ENCODE assay signal across 8 cellular contexts in genomic region chr11:33802414-33802950, GRCh38. TPM values are rescaled to one million over a fixed set of nuclear protein-coding genes. Genes with fewer than 3 reads are reported as not detected.
DNase-seq lines count a peak whose midpoint lies in the region; ATAC-seq and TF ChIP-seq lines count a peak whose summit lies in the region.

No MANE protein-coding gene starts in this region.

- H2BK5ac ChIP-seq in mesendoderm (ENCODE audit: low read length), result no peak overlapping the region

- peak overlapping the region; percentile 58 for H2AFZ ChIP-seq in MM.1S (ENCODE audit: low read length)

- peak overlapping the region; percentile 85 for H3K56ac ChIP-seq in mesendoderm (ENCODE audit: low read length)

- H3K18ac ChIP-seq in mesendoderm (ENCODE audit: low read length), result no peak overlapping the region

- H3K9ac ChIP-seq in MM.1S (ENCODE audit: low read length) (peak overlapping the region; percentile 14; the same call in 1 of the 2 replicates), endodermal cell (ENCODE audit: extremely low read depth, low read length, poor library complexity, severe bottlenecking) (peak overlapping the region; percentile 6), mesendoderm (ENCODE audit: low read length) (peak overlapping the region; percentile 65)

- WGBS in endodermal cell (ENCODE audit: insufficient coverage in 1 of 2, insufficient read length in 1 of 2), 2 experiments, result 1% methylated on average over 12 of the region's 12 CpGs; no CpG with 5 or more reads in 1 of the 2 experiments
- WGBS in mesendoderm (ENCODE audit: extremely low coverage, insufficient coverage, low lambda C conversion rate), result no CpG with 5 or more reads among the region's 12 CpGs
- 2% methylated on average over 6 of the region's 12 CpGs for WGBS in suprapubic skin

- H3K4me3 ChIP-seq in MM.1S (ENCODE audit: low read length) (peak overlapping the region; percentile 54), endodermal cell (ENCODE audit: low read length) (peak overlapping the region; percentile 83), mesendoderm (ENCODE audit: low read length) (peak overlapping the region; percentile 26), suprapubic skin (peak overlapping the region; percentile 33)

- H3K27me3 ChIP-seq in MM.1S (replicated peaks; ENCODE audit: insufficient read depth, low read length) (no peaks in the 10 kb centered on the region; the same call in 1 of the 2 replicates), endodermal cell (ENCODE audit: control insufficient read depth, insufficient read depth, low read length, poor library complexity, severe bottlenecking) (peaks cover 51% of the 10 kb centered on the region), mesendoderm (ENCODE audit: insufficient read depth, low read length, poor library complexity) (peaks cover 2% of the 10 kb centered on the region), suprapubic skin (peaks cover 55% of the 10 kb centered on the region)

- TF ChIP-seq POLR2A in suprapubic skin (IDR thresholded peaks at IDR 0.05), result no peak

- peak; percentile 6 for DNase-seq in GDM1 (lab: John Stamatoyannopoulos, UW)
- peak; percentile 46 for DNase-seq in MM.1S
- DNase-seq in SK-MEL-5 (ENCODE audit: low read depth, low spot score), result peak; percentile 76
- peak; percentile 95 for DNase-seq in endodermal cell
- DNase-seq in mesendoderm, result peak; percentile 98
- DNase-seq in suprapubic skin (ENCODE audit: low spot score in 2 of 2), result no peak
- DNase-seq in GM13977 (ENCODE audit: low spot score), result no peak

- in situ Hi-C loops in SK-MEL-5 (cut with HindIII; ENCODE audit: low pct_unique_long_range_greater_than_20kb, low sequenced_read_pairs) (no loop called here), GM13977 (cut with MboI; ENCODE audit: low pct_unique_long_range_greater_than_20kb, low sequenced_read_pairs, unreplicated experiment) (no loop called here)

- no peak overlapping the region for H4K8ac ChIP-seq in mesendoderm (ENCODE audit: low read depth, low read length)

- H3K4me2 ChIP-seq in MM.1S (ENCODE audit: low read depth, low read length) (peak overlapping the region; percentile 78), mesendoderm (ENCODE audit: low read length) (peak overlapping the region; percentile 48)

- H3K4me3 Mint-ChIP-seq in endodermal cell, result peak overlapping the region; percentile 61

- H3K9me2 ChIP-seq in MM.1S (replicated peaks; ENCODE audit: insufficient read depth, low read length), result no peaks in the 10 kb centered on the region

- H4K5ac ChIP-seq in mesendoderm (ENCODE audit: low read length), result no peak overlapping the region

- H3K36me3 Mint-ChIP-seq in endodermal cell (ENCODE audit: low read depth), result no peaks in the 10 kb centered on the region

- no peaks in the 10 kb centered on the region for H3K79me1 ChIP-seq in mesendoderm (ENCODE audit: low read length)

- H2BK15ac ChIP-seq in mesendoderm (replicated peaks; ENCODE audit: low read depth), result no peak overlapping the region

- no peak overlapping the region for H3K4ac ChIP-seq in mesendoderm (ENCODE audit: low read depth, low read length)

- H3K79me2 ChIP-seq in MM.1S (ENCODE audit: low read length) (no peaks in the 10 kb centered on the region), mesendoderm (ENCODE audit: control insufficient read depth, insufficient read depth, low read length) (no peaks in the 10 kb centered on the region)

- H3K4me1 Mint-ChIP-seq in endodermal cell, result peaks cover 10% of the 10 kb centered on the region

- H3K9me3 ChIP-seq in MM.1S (replicated peaks; ENCODE audit: insufficient read depth, low read length), result no peaks in the 10 kb centered on the region
- H3K9me3 ChIP-seq in endodermal cell (ENCODE audit: control insufficient read depth, low read length), result no peaks in the 10 kb centered on the region
- no peaks in the 10 kb centered on the region for H3K9me3 ChIP-seq in suprapubic skin

- H3K27ac ChIP-seq in MM.1S (ENCODE audit: low read length) (no peak overlapping the region), endodermal cell (ENCODE audit: low read depth, low read length) (no peak overlapping the region), mesendoderm (ENCODE audit: low read depth, low read length) (no peak overlapping the region), suprapubic skin (no peak overlapping the region)

- no peak overlapping the region for H2AK5ac ChIP-seq in mesendoderm (ENCODE audit: low read length)

- no peaks in the 10 kb centered on the region for H3K36me3 ChIP-seq in MM.1S (replicated peaks; ENCODE audit: insufficient read depth, low read length)
- H3K36me3 ChIP-seq in endodermal cell (ENCODE audit: control insufficient read depth, insufficient read depth, low read length), result no peaks in the 10 kb centered on the region
- no peaks in the 10 kb centered on the region for H3K36me3 ChIP-seq in mesendoderm (ENCODE audit: control insufficient read depth, insufficient read depth, low read length)
- no peaks in the 10 kb centered on the region for H3K36me3 ChIP-seq in suprapubic skin

- H3K9me3 Mint-ChIP-seq in endodermal cell, result no peaks in the 10 kb centered on the region

- H3K4me1 ChIP-seq in MM.1S (ENCODE audit: low read length) (peaks cover 11% of the 10 kb centered on the region; the same call in 1 of the 2 replicates), endodermal cell (ENCODE audit: control insufficient read depth, insufficient read depth, low read length) (no peaks in the 10 kb centered on the region), mesendoderm (ENCODE audit: control insufficient read depth, low read depth, low read length) (no peaks in the 10 kb centered on the region), suprapubic skin (peaks cover 11% of the 10 kb centered on the region)

- no peak for TF ChIP-seq EP300 in suprapubic skin (IDR thresholded peaks at IDR 0.05)

- H3K23ac ChIP-seq in mesendoderm (ENCODE audit: low read length), result no peak overlapping the region

- H3K27me3 Mint-ChIP-seq in endodermal cell (ENCODE audit: insufficient read depth), result peaks cover 44% of the 10 kb centered on the region

- TF ChIP-seq CTCF in MM.1S (IDR thresholded peaks at IDR 0.05; ENCODE audit: low read length), result no peak
- TF ChIP-seq CTCF in endodermal cell (conservative IDR thresholded peaks at IDR 0.05), result no peak
- no peak for TF ChIP-seq CTCF in suprapubic skin (IDR thresholded peaks at IDR 0.05)
- TF ChIP-seq CTCF in GM13977 (IDR thresholded peaks at IDR 0.05; ENCODE audit: extremely low read depth, insufficient read depth, missing control alignments), result no peak

- ATAC-seq in GM21528 (IDR thresholded peaks at IDR 0.05; ENCODE audit: low FRiP score, unreplicated experiment), result no peak

- H4K20me1 ChIP-seq in MM.1S (ENCODE audit: insufficient read depth, low read length), result no peaks in the 10 kb centered on the region

- no peaks in the 10 kb centered on the region for H3F3A ChIP-seq in MM.1S (ENCODE audit: insufficient read depth, low read length)

- no peak overlapping the region for H2BK120ac ChIP-seq in mesendoderm (ENCODE audit: low read depth, low read length)

- no peak overlapping the region for H3K27ac Mint-ChIP-seq in endodermal cell

RNA-seq across cellular contexts. Expression of gene FBXO3, which starts 28.2 kb away (rescaled TPM):
- 36.5 and 40.5 TPM in 2 replicates for total RNA-seq in SK-MEL-5 (2014; rRNA removed; shearing (Covaris generic))
- 25.7 and 29.9 TPM in 2 replicates for polyA plus RNA-seq in SK-MEL-5 (2015; cell fraction: cytosol; rRNA removed)
- 62.5 and 65.8 TPM in 2 replicates for polyA plus RNA-seq in SK-MEL-5 (2015; cell fraction: nucleus; rRNA removed)
- total RNA-seq in endodermal cell (10 to 100 TPM; 12.8 to 15.0 TPM), suprapubic skin (10 to 100 TPM; 35.4 to 47.5 (median 44.3) TPM)
- 30.7 TPM for polyA plus RNA-seq in endodermal cell (2013, experiment 1 of 2)
- 28.3 TPM for polyA plus RNA-seq in endodermal cell (2013, experiment 2 of 2)
- 11.3 TPM for polyA plus RNA-seq in mesendoderm (2013, experiment 1 of 2)
- 14.0 TPM for polyA plus RNA-seq in mesendoderm (2013, experiment 2 of 2)

Comparison
In these comparisons a context has a peak if more than half of its experiments do, and no peak if none do; other contexts are left out.
1. DNase-seq: peak in GDM1 (single experiment), MM.1S (single experiment), SK-MEL-5 (single experiment), endodermal cell (single experiment) and mesendoderm (single experiment); none in suprapubic skin (0 of 2) and GM13977 (single experiment).
2. H3K4me3 ChIP-seq: peak in every context shown above with its lines; median percentile 83 in endodermal cell; 54 in MM.1S; 33 in suprapubic skin; 26 in mesendoderm.
3. H3K9ac ChIP-seq: peak in every context shown above with its lines; median percentile 65 in mesendoderm; 14 in MM.1S; 6 in endodermal cell.